Comparison of ENCODE assay signal across 9 cellular contexts in genomic region chr12:96239711-96240234, GRCh38. TPM values are rescaled to one million over a fixed set of nuclear protein-coding genes. Genes with fewer than 3 reads are reported as not detected.
DNase-seq lines count a peak whose midpoint lies in the region; ATAC-seq and TF ChIP-seq lines count a peak whose summit lies in the region.
"Had no signal": no experiment of that assay in that cellular context is flagged by ENCODE, and none has a peak within 500 bp of the region (broad histone marks: within the 10 kb centered on the region; RNA-seq: fewer than 3 reads in every experiment).

No MANE protein-coding gene starts in this region.

- H3K4me1 ChIP-seq in heart left ventricle, result peaks cover 21 to 92% (median 83%) of the 10 kb centered on the region in 12 donors
- H3K4me1 ChIP-seq in trophoblast cell (ENCODE audit: control insufficient read depth in 1 of 2, insufficient read depth in 2 of 2, low read length in 2 of 2), result peaks cover 17 to 24% of the 10 kb centered on the region in 2 experiments

- TF ChIP-seq POLR2A in heart left ventricle (IDR thresholded peaks at IDR 0.05), result no peak

- H3K9ac ChIP-seq in trophoblast cell (ENCODE audit: low read length), result no peak overlapping the region

- H2AFZ ChIP-seq in trophoblast cell (ENCODE audit: insufficient read depth, low read length, poor library complexity), result no peak overlapping the region

- H3K27me3 ChIP-seq in heart left ventricle (no peaks in the 10 kb centered on the region), trophoblast cell (ENCODE audit: insufficient read depth, low read length) (no peaks in the 10 kb centered on the region)

- peak overlapping the region; percentile 13 to 90 (median 70) for H3K27ac ChIP-seq in heart left ventricle
- peak overlapping the region; percentile 6 for H3K27ac ChIP-seq in trophoblast cell (ENCODE audit: low read depth, low read length)

- DNase-seq in G401 (ENCODE audit: low spot score), result peak; percentile 66
- DNase-seq in amniotic epithelial cell (ENCODE audit: low read depth), result peak; percentile 75
- peak; percentile 79 to 88 (median 82) for DNase-seq in heart left ventricle
- no peak for DNase-seq in trophoblast cell
- no peak for DNase-seq in NCI-H2107 (lab: John Stamatoyannopoulos, UW)
- DNase-seq in SW480 (ENCODE audit: low spot score), result no peak
- DNase-seq in DMS153 treated with DMSO at 0.1 percent for 48 hours (lab: John Stamatoyannopoulos, UW; ENCODE audit: unreplicated experiment), result no peak
- DNase-seq: NCI-H748 treated with DMSO at 0.1 percent for 48 hours had no signal

- WGBS in heart left ventricle, 4 donors, result 25 to 32% (median 30%) methylated on average over 10 to 14 of the region's 14 CpGs
- WGBS in trophoblast cell (ENCODE audit: extremely low coverage, insufficient coverage, insufficient read length), result no CpG with 5 or more reads among the region's 14 CpGs

- H3K79me2 ChIP-seq in trophoblast cell (ENCODE audit: control insufficient read depth, insufficient read depth, low read length, poor library complexity), result no peaks in the 10 kb centered on the region

- H3K4ac ChIP-seq in trophoblast cell (ENCODE audit: low read depth, low read length), result no peak overlapping the region

- TF ChIP-seq CTCF in heart left ventricle (IDR thresholded peaks at IDR 0.05), result no peak

- H3K14ac ChIP-seq in trophoblast cell (ENCODE audit: low read length), result no peak overlapping the region

- no peak overlapping the region for H4K91ac ChIP-seq in trophoblast cell (ENCODE audit: low read depth, low read length)

- H2BK12ac ChIP-seq in trophoblast cell (ENCODE audit: low read length), result no peak overlapping the region

- no peak overlapping the region for H2BK5ac ChIP-seq in trophoblast cell (ENCODE audit: low read depth, low read length, poor library complexity)

- H3K79me1 ChIP-seq in trophoblast cell (ENCODE audit: low read length), result no peaks in the 10 kb centered on the region

- H3K18ac ChIP-seq in trophoblast cell (ENCODE audit: low read length), result no peak overlapping the region

- no peak overlapping the region for H4K8ac ChIP-seq in trophoblast cell (ENCODE audit: low read depth, low read length)

- H2AK5ac ChIP-seq in trophoblast cell (ENCODE audit: low read length), result no peak overlapping the region

- no peak overlapping the region for H3K23ac ChIP-seq in trophoblast cell (ENCODE audit: low read length)

- H4K12ac ChIP-seq in trophoblast cell (ENCODE audit: low read depth, low read length), result no peak overlapping the region

- H3K36me3 ChIP-seq in heart left ventricle, result peaks cover 0 to 7% (median 0%) of the 10 kb centered on the region in 9 donors
- peaks cover 10 to 13% of the 10 kb centered on the region in 2 experiments for H3K36me3 ChIP-seq in trophoblast cell (ENCODE audit: control insufficient read depth in 1 of 2, insufficient read depth in 2 of 2, low read length in 2 of 2)

- peak; percentile 71 to 85 (median 73) for ATAC-seq in heart left ventricle
- ATAC-seq in HG03521 (IDR thresholded peaks at IDR 0.05; ENCODE audit: unreplicated experiment), result no peak

- H3K9me3 ChIP-seq in heart left ventricle (no peaks in the 10 kb centered on the region), trophoblast cell (ENCODE audit: insufficient read depth, low read depth, low read length) (no peaks in the 10 kb centered on the region)

- peak overlapping the region; percentile 7 for H3K4me2 ChIP-seq in trophoblast cell (ENCODE audit: low read length)

- H3K4me3 ChIP-seq in heart left ventricle (peak overlapping the region in 1 of 12 donors; percentile 3), trophoblast cell (ENCODE audit: low read depth, low read length) (no peak overlapping the region)

- intact Hi-C loops in heart left ventricle (cut with DNase I), result loop anchor here in 5 of 10 donors (5.0 to 10.0 kb wide), 2 partner anchors 155 to 158 kb away; no protein-coding TSS in a partner anchor

- no peak overlapping the region for H2BK120ac ChIP-seq in trophoblast cell (ENCODE audit: insufficient read depth, low read length, poor library complexity)

- in situ Hi-C loops in G401 (cut with HindIII; ENCODE audit: low sequenced_read_pairs), result no loop called here

RNA-seq across cellular contexts. Expression of gene ELK3, which starts 45.6 kb away (rescaled TPM):
- 7.3 and 12.4 TPM in 2 replicates for total RNA-seq in G401 (2014; rRNA removed; shearing (Covaris generic))
- 10 to 100 TPM; 14.3 to 42.3 (median 18.6) TPM for total RNA-seq in heart left ventricle
- 10 to 100 TPM in 1 of 2 donors, 1 to 10 TPM in 1; 5.7 to 20.7 TPM for polyA plus RNA-seq in heart left ventricle
- 35.5 and 36.8 TPM in 2 replicates for polyA plus RNA-seq in trophoblast cell (2013)

Comparison
In these comparisons a context has a peak if more than half of its experiments do, and no peak if none do; other contexts are left out.
1. DNase-seq: peak in G401 (single experiment), amniotic epithelial cell (single experiment) and heart left ventricle (5 of 5); none in trophoblast cell (0 of 2), NCI-H2107 (single experiment), SW480 (single experiment) and DMS153 treated with DMSO at 0.1 percent for 48 hours (single experiment).